In the genomic region with DNA sequence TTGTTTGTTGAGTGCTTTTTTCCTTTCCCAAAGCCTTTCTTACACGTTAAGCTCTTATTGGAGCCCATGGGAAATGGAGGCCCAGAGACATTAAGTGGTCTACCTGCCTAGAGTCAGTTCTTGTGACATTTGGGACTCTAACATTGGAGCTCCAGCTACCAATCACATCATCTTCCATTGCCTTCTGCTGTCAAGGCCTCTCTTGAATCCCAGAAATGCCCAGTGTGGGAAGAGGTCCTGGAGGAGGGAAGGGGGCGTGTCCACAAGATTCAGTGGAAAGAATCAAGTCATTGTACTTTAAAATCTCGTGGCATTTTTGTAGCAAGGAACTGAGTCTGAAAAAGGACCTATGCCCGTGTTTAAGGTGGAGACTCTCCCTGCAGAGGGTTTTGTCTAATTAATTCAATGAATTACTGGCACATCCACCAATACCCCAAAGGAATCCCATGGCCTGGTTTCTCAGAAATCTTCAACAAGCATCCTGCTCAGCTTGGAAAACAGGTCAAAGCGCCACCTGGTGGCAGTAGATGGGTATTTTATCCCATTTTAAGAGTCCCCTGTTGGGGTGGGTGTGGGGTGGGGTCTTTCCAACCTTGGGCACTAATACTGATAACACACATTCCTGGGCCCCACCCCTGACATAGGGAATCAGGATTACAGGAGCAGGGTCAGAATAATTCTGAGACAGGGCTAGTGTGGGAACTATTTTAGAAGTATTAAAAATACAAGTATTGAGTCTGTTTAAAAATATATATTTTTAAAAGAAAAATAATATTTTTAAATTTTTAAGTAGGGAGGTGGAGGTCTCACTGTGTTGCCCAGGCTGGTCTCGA, we compare ENCODE assay signal across 8 cellular contexts. TPM values are rescaled to one million over a fixed set of nuclear protein-coding genes. Genes with fewer than 3 reads are reported as not detected.
DNase-seq lines count a peak whose midpoint lies in the region; ATAC-seq and TF ChIP-seq lines count a peak whose summit lies in the region.

No MANE protein-coding gene starts in this region.

- H3K4me1 ChIP-seq in GM23248 (ENCODE audit: insufficient read depth) = no peaks in the 10 kb centered on the region
- H3K4me1 ChIP-seq in OCI-LY7 (ENCODE audit: insufficient read depth, low read length, poor library complexity, severe bottlenecking) = peaks cover 8% of the 10 kb centered on the region
- no peaks in the 10 kb centered on the region for H3K4me1 ChIP-seq in fibroblast of lung (ENCODE audit: control insufficient read depth, extremely low read depth, insufficient read depth, low read length)
- H3K4me1 ChIP-seq in neuronal stem cell (ENCODE audit: control insufficient read depth in 2 of 2, insufficient read depth in 1 of 2, low read depth in 1 of 2, low read length in 2 of 2) = peaks cover 0 to 2% of the 10 kb centered on the region in 2 donors
- peaks cover 22% of the 10 kb centered on the region for H3K4me1 ChIP-seq in testis

- no peaks in the 10 kb centered on the region for H3K27me3 ChIP-seq in GM23248 (replicated peaks; ENCODE audit: insufficient read depth)
- no peaks in the 10 kb centered on the region for H3K27me3 ChIP-seq in fibroblast of lung (ENCODE audit: control insufficient read depth, insufficient read depth, low read length)
- H3K27me3 ChIP-seq in neuronal stem cell (ENCODE audit: control insufficient read depth in 3 of 3, insufficient read depth in 3 of 3, low read depth in 1 of 3, low read length in 3 of 3) = no peaks in the 10 kb centered on the region
- H3K27me3 ChIP-seq in testis = no peaks in the 10 kb centered on the region

- no peak overlapping the region for H2BK5ac ChIP-seq in neuronal stem cell (ENCODE audit: low read length)

- no peak overlapping the region for H3K27ac Mint-ChIP-seq in activated T-cell treated with anti-CD3 and anti-CD28 coated beads, Interleukin-2, amount 50 U/mL, for 24 hours

- H3K9me3 ChIP-seq in GM23248 (ENCODE audit: low read depth) (no peaks in the 10 kb centered on the region), OCI-LY7 (ENCODE audit: low read length) (no peaks in the 10 kb centered on the region), fibroblast of lung (ENCODE audit: control insufficient read depth, insufficient read depth, low read depth, low read length) (no peaks in the 10 kb centered on the region), neuronal stem cell (replicated peaks in 1 of 2; ENCODE audit: control insufficient read depth in 2 of 2, insufficient read depth in 1 of 2, low read depth in 1 of 2, low read length in 2 of 2) (peaks cover 0 to 2% of the 10 kb centered on the region in 2 donors), testis (no peaks in the 10 kb centered on the region)

- H2BK12ac ChIP-seq in neuronal stem cell (ENCODE audit: low read length) = no peak overlapping the region

- H3K36me3 Mint-ChIP-seq in activated T-cell treated with anti-CD3 and anti-CD28 coated beads, Interleukin-2, amount 50 U/mL, for 24 hours (ENCODE audit: low read depth) = peaks cover 16% of the 10 kb centered on the region

- no peak overlapping the region for H2BK15ac ChIP-seq in neuronal stem cell (ENCODE audit: low read length)

- H3K9me2 ChIP-seq in GM23248 (ENCODE audit: insufficient read depth) = no peaks in the 10 kb centered on the region
- H3K9me2 ChIP-seq in OCI-LY7 (ENCODE audit: insufficient read depth, low read length) = no peaks in the 10 kb centered on the region

- 44 to 48% methylated on average over 6 of the region's 6 CpGs for WGBS in GM23248 (ENCODE audit: low coverage in 1 of 2, low lambda C conversion rate in 2 of 2, missing lambda C conversion rate in 2 of 2), 2 experiments
- WGBS in neuronal stem cell (ENCODE audit: extremely low coverage in 2 of 2, insufficient read length in 2 of 2, insufficient replicate concordance in 1 of 2), 2 donors = no CpG with 5 or more reads among the region's 6 CpGs
- WGBS in testis, 2 donors = 56 to 61% methylated on average over 6 of the region's 6 CpGs

- no peaks in the 10 kb centered on the region for H3K79me1 ChIP-seq in neuronal stem cell (ENCODE audit: low read depth, low read length)

- H3K9ac ChIP-seq in GM23248 (no peak overlapping the region), fibroblast of lung (ENCODE audit: insufficient read depth, low read length) (no peak overlapping the region), neuronal stem cell (ENCODE audit: low read depth, low read length, poor library complexity) (no peak overlapping the region)

- H2AK5ac ChIP-seq in neuronal stem cell (ENCODE audit: low read depth, low read length) = no peak overlapping the region

- no peaks in the 10 kb centered on the region for H3K9me3 Mint-ChIP-seq in activated T-cell treated with anti-CD3 and anti-CD28 coated beads, Interleukin-2, amount 50 U/mL, for 24 hours

- no peak overlapping the region for H3K23ac ChIP-seq in neuronal stem cell (ENCODE audit: low read depth, low read length, poor library complexity)

- H3K4me3 Mint-ChIP-seq in activated T-cell treated with anti-CD3 and anti-CD28 coated beads, Interleukin-2, amount 50 U/mL, for 24 hours = no peak overlapping the region

- H3K18ac ChIP-seq in neuronal stem cell (ENCODE audit: low read length) = no peak overlapping the region

- in situ Hi-C loops in GM23248 (cut with MboI) = no loop called here

- no peak overlapping the region for H3K4ac ChIP-seq in neuronal stem cell (ENCODE audit: low read length)

- no peak overlapping the region for H3K27ac ChIP-seq in GM23248
- no peak overlapping the region for H3K27ac ChIP-seq in OCI-LY7 (ENCODE audit: low read depth, low read length, poor library complexity, severe bottlenecking)
- H3K27ac ChIP-seq in fibroblast of lung (ENCODE audit: insufficient read depth, low read length) = no peak overlapping the region
- no peak overlapping the region for H3K27ac ChIP-seq in neuronal stem cell (replicated peaks; ENCODE audit: low read length)
- H3K27ac ChIP-seq in testis = peak overlapping the region in 1 of 2 donors; percentile 13

- ATAC-seq in HG02852 (IDR thresholded peaks at IDR 0.05; ENCODE audit: unreplicated experiment) = no peak

- H3F3A ChIP-seq in GM23248 (ENCODE audit: insufficient read depth) = peaks cover 4% of the 10 kb centered on the region; the same call in 1 of the 2 replicates

- H3K4me2 ChIP-seq in GM23248 (ENCODE audit: unreplicated experiment) = no peak overlapping the region
- no peak overlapping the region for H3K4me2 ChIP-seq in OCI-LY7 (ENCODE audit: low read length)
- no peak overlapping the region for H3K4me2 ChIP-seq in fibroblast of lung (ENCODE audit: extremely low read depth, insufficient read depth, low read length)
- H3K4me2 ChIP-seq in neuronal stem cell (ENCODE audit: insufficient read depth, low read length, poor library complexity, severe bottlenecking) = no peak overlapping the region

- H4K20me1 ChIP-seq in GM23248 (ENCODE audit: insufficient read depth) = no peaks in the 10 kb centered on the region
- no peaks in the 10 kb centered on the region for H4K20me1 ChIP-seq in OCI-LY7 (ENCODE audit: insufficient read depth, low read length)
- no peaks in the 10 kb centered on the region for H4K20me1 ChIP-seq in fibroblast of lung (ENCODE audit: control insufficient read depth, extremely low read depth, insufficient read depth, low read length)

- POLR2A ChIA-PET in OCI-LY7 (lab: Charles Lee) = interaction anchor here (0.8 to 1.1 kb wide), 3 partner anchors 17 to 23 kb away, joined by 3 to 4 read pairs (median 3); no protein-coding TSS in a partner anchor

- H4K8ac ChIP-seq in neuronal stem cell (ENCODE audit: low read depth, low read length) = no peak overlapping the region

- CTCF ChIA-PET in OCI-LY7 (lab: Charles Lee; ENCODE audit: unreplicated experiment) = interaction anchor here (0.6 to 1.1 kb wide), 3 partner anchors 23 to 839 kb away, joined by 3 to 4 read pairs (median 3); no protein-coding TSS in a partner anchor

- H2BK120ac ChIP-seq in neuronal stem cell (ENCODE audit: low read depth, low read length) = no peak overlapping the region

- intact Hi-C loops in OCI-LY7 (cut with micrococcal nuclease; ENCODE audit: unreplicated experiment) (loop anchor here (1.0 to 5.0 kb wide), 4 partner anchors 24 to 235 kb away; a partner anchor contains a TSS), testis (cut with DNase I; ENCODE audit: low total_unique reads) (loop anchor here (5.0 kb wide), 1 partner anchor 51 kb away; no protein-coding TSS in a partner anchor)

- H2AFZ ChIP-seq in GM23248 = no peak overlapping the region
- no peak overlapping the region for H2AFZ ChIP-seq in OCI-LY7 (ENCODE audit: low read length)
- no peak overlapping the region for H2AFZ ChIP-seq in fibroblast of lung (ENCODE audit: low read length)
- H2AFZ ChIP-seq in neuronal stem cell (ENCODE audit: low read length) = no peak overlapping the region

- H3K79me2 ChIP-seq in GM23248 (ENCODE audit: insufficient read depth) (no peaks in the 10 kb centered on the region), OCI-LY7 (ENCODE audit: insufficient read depth, low read depth, low read length) (no peaks in the 10 kb centered on the region), fibroblast of lung (ENCODE audit: control insufficient read depth, insufficient read depth, low read length) (no peaks in the 10 kb centered on the region)

- TF ChIP-seq CTCF in OCI-LY7 (conservative IDR thresholded peaks at IDR 0.05; ENCODE audit: low read length) (peak; percentile 85), fibroblast of lung (conservative IDR thresholded peaks at IDR 0.05 in 1 of 2, IDR thresholded peaks at IDR 0.05 in 1 of 2; ENCODE audit: low read depth in 1 of 2, low read length in 2 of 2) (peak; percentile 66 to 68), testis (IDR thresholded peaks at IDR 0.05) (peak; percentile 70 to 98 (median 75))

- no peak overlapping the region for H3K14ac ChIP-seq in neuronal stem cell (ENCODE audit: low read length)

- TF ChIP-seq POLR2A in testis (IDR thresholded peaks at IDR 0.05) = no peak

- no TSS peak for BruUV-seq in OCI-LY7 (replicated peaks; lab: Mats Ljungman, UMichigan)

- DNase-seq in AML-193 (lab: John Stamatoyannopoulos, UW) (peak; percentile 38 to 46), GM23248 (peak; percentile 69), OCI-LY7 (ENCODE audit: low spot score) (peak; percentile 79), fibroblast of lung (ENCODE audit: low read depth in 2 of 2) (peak; percentile 50 to 71), neuronal stem cell (ENCODE audit: low spot score) (peak; percentile 80), testis (peak; percentile 75)
- peak; percentile 64 for DNase-seq in activated T-cell treated with anti-CD3 and anti-CD28 coated beads, Interleukin-2, amount 50 U/mL, for 24 hours

- H3K27me3 Mint-ChIP-seq in activated T-cell treated with anti-CD3 and anti-CD28 coated beads, Interleukin-2, amount 50 U/mL, for 24 hours = no peaks in the 10 kb centered on the region

- peaks cover 23% of the 10 kb centered on the region for H3K36me3 ChIP-seq in GM23248 (ENCODE audit: low read depth)
- H3K36me3 ChIP-seq in OCI-LY7 (ENCODE audit: insufficient read depth, low read length) = peaks cover 51% of the 10 kb centered on the region
- peaks cover 3% of the 10 kb centered on the region for H3K36me3 ChIP-seq in fibroblast of lung (ENCODE audit: control insufficient read depth, insufficient read depth, low read length)
- peaks cover 38 to 81% of the 10 kb centered on the region in 2 donors for H3K36me3 ChIP-seq in neuronal stem cell (replicated peaks in 1 of 2; ENCODE audit: control insufficient read depth in 2 of 2, insufficient read depth in 2 of 2, low read length in 2 of 2)
- H3K36me3 ChIP-seq in testis (ENCODE audit: low read depth, missing control alignments) = no peaks in the 10 kb centered on the region

- H4K91ac ChIP-seq in neuronal stem cell (ENCODE audit: low read depth, low read length, poor library complexity) = no peak overlapping the region

- H3K4me3 ChIP-seq in GM23248 (no peak overlapping the region), OCI-LY7 (ENCODE audit: low read depth, low read length, poor library complexity, severe bottlenecking) (no peak overlapping the region), fibroblast of lung (replicated peaks in 1 of 4; ENCODE audit: control extremely low read depth in 1 of 4, insufficient read depth in 1 of 4, low read depth in 3 of 4, low read length in 4 of 4) (no peak overlapping the region), neuronal stem cell (ENCODE audit: low read length in 2 of 2) (no peak overlapping the region), testis (no peak overlapping the region)

- H3K4me1 Mint-ChIP-seq in activated T-cell treated with anti-CD3 and anti-CD28 coated beads, Interleukin-2, amount 50 U/mL, for 24 hours (ENCODE audit: low read depth) = peaks cover 8% of the 10 kb centered on the region

RNA-seq across cellular contexts. Expression of a gene that starts 24.6 kb away (rescaled TPM):
- 33.7 and 65.3 TPM in 2 replicates for total RNA-seq in GM23248 (2014; rRNA removed; shearing (Covaris generic))
- polyA plus RNA-seq in GM23248 (2016; fragmentation: Nextera tagmentation; extraction: Ambion mirVana) (26.9 and 32.0 TPM in 2 replicates), fibroblast of lung (5.8 and 6.5 TPM in 2 replicates), testis (ENCODE audit: insufficient read depth, low read depth, low replicate concordance) (38.8 TPM)
- total RNA-seq in OCI-LY7 (2014; rRNA removed; shearing (Covaris generic)) = 30.2 and 42.5 TPM in 2 replicates
- total RNA-seq in OCI-LY7 (2022) (92.2 and 105 TPM in 2 replicates), fibroblast of lung (10.3 and 16.3 TPM in 2 replicates), testis (10 to 100 TPM; 46.6 to 80.6 TPM)
- polyA plus RNA-seq in fibroblast of lung (2012) = 7.0 and 9.9 TPM in 2 replicates
- 34.6 and 65.4 TPM in 2 replicates for polyA minus RNA-seq in fibroblast of lung (ENCODE audit: low replicate concordance)
- 19.5 TPM for polyA plus RNA-seq in neuronal stem cell (2013, experiment 1 of 2)
- 19.1 TPM for polyA plus RNA-seq in neuronal stem cell (2013, experiment 2 of 2)
